In the genomic region with DNA sequence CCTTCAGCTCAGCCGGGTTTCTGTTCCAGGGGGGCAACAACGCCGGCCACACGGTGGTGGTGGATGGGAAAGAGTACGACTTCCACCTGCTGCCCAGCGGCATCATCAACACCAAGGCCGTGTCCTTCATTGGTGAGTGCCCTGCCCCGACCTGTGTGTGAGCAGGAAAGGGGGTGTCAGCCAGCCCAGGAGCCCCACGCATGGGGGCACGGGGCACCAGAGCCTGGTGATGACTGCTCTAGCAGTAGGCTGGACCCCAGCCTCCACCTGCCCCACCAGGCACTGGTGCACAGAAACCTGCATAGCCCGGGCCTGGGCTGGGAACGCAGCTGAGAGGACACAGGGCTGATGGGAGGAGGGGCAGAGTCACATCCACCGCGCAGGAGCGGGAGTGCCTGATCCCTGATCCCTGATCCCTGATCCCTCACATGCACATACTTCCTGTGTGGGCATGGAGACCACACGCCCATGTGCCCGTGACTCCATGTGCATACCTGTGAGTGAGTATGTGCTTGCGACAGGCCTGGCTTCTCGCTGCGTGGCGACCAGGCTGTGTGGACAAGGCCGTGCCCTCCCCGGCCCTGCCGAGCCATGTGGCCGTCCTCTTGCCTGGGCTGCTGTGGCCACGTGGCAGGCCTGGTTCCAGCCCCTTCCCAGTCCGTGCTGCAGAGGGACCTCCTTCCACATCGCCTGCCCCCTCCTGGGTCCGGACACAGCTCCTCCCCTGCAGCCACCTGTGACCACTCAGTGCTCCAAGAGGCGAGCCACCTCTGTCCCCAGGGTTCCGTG, we compare ENCODE assay signal across 19 cellular contexts. TPM values are rescaled to one million over a fixed set of nuclear protein-coding genes. Genes with fewer than 3 reads are reported as not detected.
A peak's percentile ranks its signal among the peaks of the same experiment; 100 is the strongest.
DNase-seq lines count a peak whose midpoint lies in the region; ATAC-seq and TF ChIP-seq lines count a peak whose summit lies in the region.
"Had no signal": no experiment of that assay in that cellular context is flagged by ENCODE, and none has a peak within 500 bp of the region (broad histone marks: within the 10 kb centered on the region; RNA-seq: fewer than 3 reads in every experiment).

No MANE protein-coding gene starts in this region.

- DNase-seq in adrenal gland (peak in 2 of 7 donors; percentile 40 to 49), left cardiac atrium (no peak), osteocyte (ENCODE audit: extremely low spot score, unreplicated experiment) (no peak), upper lobe of right lung (no peak)
- no peak for DNase-seq in stimulated activated CD4-positive, alpha-beta T cell treated with anti-CD3 and anti-CD28 coated beads, Interleukin-4, amount 100 ng/mL, for 24 hours
- DNase-seq in activated T-cell treated with anti-CD3 and anti-CD28 coated beads, Interleukin-2, amount 50 U/mL, for 4 hours: no peak
- DNase-seq: activated CD4-positive, alpha-beta T cell treated with anti-CD3 and anti-CD28 coated beads, Interleukin-2, amount 10 ng/mL, durations not matched to agents 7 days and 5 days; activated T-cell treated with anti-CD3 and anti-CD28 coated beads, Interleukin-2, amount 50 U/mL, for 24 hours; cortex of kidney; DMS79 treated with DMSO at 0.1 percent for 48 hours; erythroblast; HCEC 1CT; Karpas-422; NCI-H1694 treated with DMSO at 0.1 percent for 48 hours; stimulated activated naive CD8-positive, alpha-beta T cell treated with anti-CD3 and anti-CD28 coated beads, Interleukin-15, Interleukin-2, amounts not matched to agents 100 U/mL and 50 U/mL, for 24 hours had no signal

- intact Hi-C loops in adrenal gland (cut with DNase I): no loop called here
- intact Hi-C loops in left cardiac atrium (cut with DNase I): no loop called here
- intact Hi-C loops in upper lobe of right lung (cut with DNase I): no loop called here

- TF ChIP-seq POLR2A in adrenal gland (IDR thresholded peaks at IDR 0.05): no peak

- H3K27ac Mint-ChIP-seq in osteocyte (ENCODE audit: unreplicated experiment): peak overlapping the region; percentile 80
- no peak overlapping the region for H3K27ac Mint-ChIP-seq in stimulated activated memory B cell treated with anti-CD40 and anti-IgM and Interleukin-4, amounts not matched to agents 10 μg/mL and 1 μg/mL and 100 μg/mL, for 72 hours
- H3K27ac Mint-ChIP-seq: activated CD4-positive, alpha-beta T cell treated with anti-CD3 and anti-CD28 coated beads, Interleukin-2, amount 10 ng/mL, durations not matched to agents 7 days and 5 days; activated T-cell treated with anti-CD3 and anti-CD28 coated beads, Interleukin-2, amount 50 U/mL, for 24 hours had no signal

- H3K9me3 ChIP-seq in adrenal gland (replicated peaks in 1 of 3) (no peaks in the 10 kb centered on the region), upper lobe of right lung (no peaks in the 10 kb centered on the region)

- H3K4me1 Mint-ChIP-seq in osteocyte (ENCODE audit: unreplicated experiment): peaks cover 23% of the 10 kb centered on the region
- peaks cover 3% of the 10 kb centered on the region for H3K4me1 Mint-ChIP-seq in stimulated activated memory B cell treated with anti-CD40 and anti-IgM and Interleukin-4, amounts not matched to agents 10 μg/mL and 1 μg/mL and 100 μg/mL, for 72 hours
- peaks cover 1% of the 10 kb centered on the region for H3K4me1 Mint-ChIP-seq in activated T-cell treated with anti-CD3 and anti-CD28 coated beads, Interleukin-2, amount 50 U/mL, for 4 hours (ENCODE audit: low read depth)
- H3K4me1 Mint-ChIP-seq: activated CD4-positive, alpha-beta T cell treated with anti-CD3 and anti-CD28 coated beads, Interleukin-2, amount 10 ng/mL, durations not matched to agents 7 days and 5 days had no signal

- TF ChIP-seq CTCF in adrenal gland (IDR thresholded peaks at IDR 0.05) (no peak), osteocyte (IDR thresholded peaks at IDR 0.05) (no peak), upper lobe of right lung (IDR thresholded peaks at IDR 0.05) (no peak)

- WGBS in adrenal gland, 4 donors: 70 to 82% (median 74%) methylated on average over 17 to 31 of the region's 31 CpGs

- H3K4me3 ChIP-seq in adrenal gland (no peak overlapping the region), upper lobe of right lung (no peak overlapping the region)

- H3K4me3 Mint-ChIP-seq in osteocyte (ENCODE audit: unreplicated experiment): no peak overlapping the region
- no peak overlapping the region for H3K4me3 Mint-ChIP-seq in stimulated activated memory B cell treated with anti-CD40 and anti-IgM and Interleukin-4, amounts not matched to agents 10 μg/mL and 1 μg/mL and 100 μg/mL, for 72 hours
- H3K4me3 Mint-ChIP-seq in activated T-cell treated with anti-CD3 and anti-CD28 coated beads, Interleukin-2, amount 50 U/mL, for 4 hours: no peak overlapping the region
- H3K4me3 Mint-ChIP-seq: activated CD4-positive, alpha-beta T cell treated with anti-CD3 and anti-CD28 coated beads, Interleukin-2, amount 10 ng/mL, durations not matched to agents 7 days and 5 days; activated T-cell treated with anti-CD3 and anti-CD28 coated beads, Interleukin-2, amount 50 U/mL, for 24 hours; natural killer cell treated with Interleukin-12 subunit alpha and Interleukin-12 subunit beta and Interleukin-15 and Interleukin-18, amount 100 ng/mL, for 72 hours had no signal

- H3K27me3 Mint-ChIP-seq in osteocyte (ENCODE audit: unreplicated experiment): no peaks in the 10 kb centered on the region
- peaks cover 52% of the 10 kb centered on the region for H3K27me3 Mint-ChIP-seq in stimulated activated memory B cell treated with anti-CD40 and anti-IgM and Interleukin-4, amounts not matched to agents 10 μg/mL and 1 μg/mL and 100 μg/mL, for 72 hours
- peaks cover 1% of the 10 kb centered on the region for H3K27me3 Mint-ChIP-seq in activated T-cell treated with anti-CD3 and anti-CD28 coated beads, Interleukin-2, amount 50 U/mL, for 4 hours (ENCODE audit: low read depth)
- H3K27me3 Mint-ChIP-seq: activated CD4-positive, alpha-beta T cell treated with anti-CD3 and anti-CD28 coated beads, Interleukin-2, amount 10 ng/mL, durations not matched to agents 7 days and 5 days; activated T-cell treated with anti-CD3 and anti-CD28 coated beads, Interleukin-2, amount 50 U/mL, for 24 hours; natural killer cell treated with Interleukin-12 subunit alpha and Interleukin-12 subunit beta and Interleukin-15 and Interleukin-18, amount 100 ng/mL, for 72 hours had no signal

- H3K36me3 ChIP-seq in adrenal gland (replicated peaks in 1 of 2) (no peaks in the 10 kb centered on the region), upper lobe of right lung (no peaks in the 10 kb centered on the region)

- no peaks in the 10 kb centered on the region for H3K36me3 Mint-ChIP-seq in osteocyte (ENCODE audit: unreplicated experiment)
- H3K36me3 Mint-ChIP-seq in stimulated activated memory B cell treated with anti-CD40 and anti-IgM and Interleukin-4, amounts not matched to agents 10 μg/mL and 1 μg/mL and 100 μg/mL, for 72 hours: no peaks in the 10 kb centered on the region
- no peaks in the 10 kb centered on the region for H3K36me3 Mint-ChIP-seq in activated T-cell treated with anti-CD3 and anti-CD28 coated beads, Interleukin-2, amount 50 U/mL, for 4 hours (ENCODE audit: insufficient read depth)
- H3K36me3 Mint-ChIP-seq: natural killer cell treated with Interleukin-12 subunit alpha and Interleukin-12 subunit beta and Interleukin-15 and Interleukin-18, amount 100 ng/mL, for 72 hours had no signal

- H3K4me1 ChIP-seq in adrenal gland (replicated peaks in 1 of 2): peaks cover 13 to 39% of the 10 kb centered on the region in 2 donors
- peaks cover 28% of the 10 kb centered on the region for H3K4me1 ChIP-seq in upper lobe of right lung

- H3K27ac ChIP-seq in adrenal gland (peak overlapping the region in 4 of 5 donors; percentile 73 to 98 (median 91)), upper lobe of right lung (peak overlapping the region; percentile 71)
- H3K27ac ChIP-seq: C4-2B, HL-60 had no signal

- H3K9me3 Mint-ChIP-seq in osteocyte (ENCODE audit: unreplicated experiment): no peaks in the 10 kb centered on the region
- no peaks in the 10 kb centered on the region for H3K9me3 Mint-ChIP-seq in stimulated activated memory B cell treated with anti-CD40 and anti-IgM and Interleukin-4, amounts not matched to agents 10 μg/mL and 1 μg/mL and 100 μg/mL, for 72 hours
- no peaks in the 10 kb centered on the region for H3K9me3 Mint-ChIP-seq in activated T-cell treated with anti-CD3 and anti-CD28 coated beads, Interleukin-2, amount 50 U/mL, for 4 hours
- H3K9me3 Mint-ChIP-seq: activated CD4-positive, alpha-beta T cell treated with anti-CD3 and anti-CD28 coated beads, Interleukin-2, amount 10 ng/mL, durations not matched to agents 7 days and 5 days; activated T-cell treated with anti-CD3 and anti-CD28 coated beads, Interleukin-2, amount 50 U/mL, for 24 hours; natural killer cell treated with Interleukin-12 subunit alpha and Interleukin-12 subunit beta and Interleukin-15 and Interleukin-18, amount 100 ng/mL, for 72 hours had no signal

- H3K27me3 ChIP-seq in adrenal gland (no peaks in the 10 kb centered on the region), upper lobe of right lung (no peaks in the 10 kb centered on the region)

- ATAC-seq in left cardiac atrium (peak; percentile 2 to 19), upper lobe of right lung (no peak)
- ATAC-seq in stimulated activated memory B cell treated with anti-CD40 and anti-IgM and Interleukin-4, amounts not matched to agents 10 μg/mL and 1 μg/mL and 100 μg/mL, for 72 hours: no peak
- no peak for ATAC-seq in activated T-cell treated with anti-CD3 and anti-CD28 coated beads, Interleukin-2, amount 50 U/mL, for 4 hours
- ATAC-seq: stimulated activated naive CD8-positive, alpha-beta T cell treated with anti-CD3 and anti-CD28 coated beads, Interleukin-15, Interleukin-2, amounts not matched to agents 100 U/mL and 50 U/mL, for 24 hours had no signal

RNA-seq across cellular contexts. Expression of a gene that starts 11.2 kb away (rescaled TPM):
- 10 to 100 TPM in 6 of 8 donors, 1 to 10 TPM in 2; 6.9 to 39.1 (median 18.2) TPM for total RNA-seq in adrenal gland
- polyA plus RNA-seq in adrenal gland: 10 to 100 TPM in 2 of 3 donors, 1 to 10 TPM in 1; 5.6 to 20.1 (median 16.7) TPM
- 100 to 1,000 TPM in 1 of 2 donors, 10 to 100 TPM in 1; 86.2 to 102 TPM for total RNA-seq in left cardiac atrium
- total RNA-seq in osteocyte: 3.7 and 4.5 TPM in 2 replicates
- total RNA-seq in upper lobe of right lung: 5.5 TPM
- total RNA-seq in activated T-cell treated with anti-CD3 and anti-CD28 coated beads, Interleukin-2, amount 50 U/mL, for 4 hours: 1 to 10 TPM in 1 of 3 donors, under 1 TPM in 2; 0.66 to 1.2 (median 0.69) TPM

RNA-seq across cellular contexts. Expression of a gene that starts 17.8 kb away (rescaled TPM):
- total RNA-seq in adrenal gland (100 to 1,000 TPM in 4 of 8 donors, 10 to 100 TPM in 4; 43.9 to 294 (median 140) TPM), left cardiac atrium (10 to 100 TPM; 67.6 to 68.7 TPM), osteocyte (50.1 and 52.3 TPM in 2 replicates), upper lobe of right lung (66.1 TPM)
- polyA plus RNA-seq in adrenal gland: 100 to 1,000 TPM in 1 of 3 donors, 10 to 100 TPM in 1, 1 to 10 TPM in 1; 2.0 to 120 (median 86.8) TPM
- total RNA-seq in activated T-cell treated with anti-CD3 and anti-CD28 coated beads, Interleukin-2, amount 50 U/mL, for 4 hours: 100 to 1,000 TPM; 135 to 157 (median 149) TPM

RNA-seq across cellular contexts. Expression of a gene that starts 45.8 kb away (rescaled TPM):
- total RNA-seq in adrenal gland (10 to 100 TPM; 36.8 to 72.9 (median 62.0) TPM), left cardiac atrium (10 to 100 TPM; 44.4 to 44.7 TPM), osteocyte (124 and 130 TPM in 2 replicates), upper lobe of right lung (117 TPM)
- polyA plus RNA-seq in adrenal gland: 100 to 1,000 TPM in 2 of 3 donors, 10 to 100 TPM in 1; 16.3 to 217 (median 117) TPM
- 10 to 100 TPM; 51.8 to 54.9 (median 54.5) TPM for total RNA-seq in activated T-cell treated with anti-CD3 and anti-CD28 coated beads, Interleukin-2, amount 50 U/mL, for 4 hours

Comparison
In these comparisons a context has a peak if more than half of its experiments do, and no peak if none do; other contexts are left out.
1. ATAC-seq: peak in left cardiac atrium (2 of 2); none in upper lobe of right lung (single experiment), stimulated activated memory B cell treated with anti-CD40 and anti-IgM and Interleukin-4, amounts not matched to agents 10 μg/mL and 1 μg/mL and 100 μg/mL, for 72 hours (single experiment) and activated T-cell treated with anti-CD3 and anti-CD28 coated beads, Interleukin-2, amount 50 U/mL, for 4 hours (0 of 2).